In the genomic region with DNA sequence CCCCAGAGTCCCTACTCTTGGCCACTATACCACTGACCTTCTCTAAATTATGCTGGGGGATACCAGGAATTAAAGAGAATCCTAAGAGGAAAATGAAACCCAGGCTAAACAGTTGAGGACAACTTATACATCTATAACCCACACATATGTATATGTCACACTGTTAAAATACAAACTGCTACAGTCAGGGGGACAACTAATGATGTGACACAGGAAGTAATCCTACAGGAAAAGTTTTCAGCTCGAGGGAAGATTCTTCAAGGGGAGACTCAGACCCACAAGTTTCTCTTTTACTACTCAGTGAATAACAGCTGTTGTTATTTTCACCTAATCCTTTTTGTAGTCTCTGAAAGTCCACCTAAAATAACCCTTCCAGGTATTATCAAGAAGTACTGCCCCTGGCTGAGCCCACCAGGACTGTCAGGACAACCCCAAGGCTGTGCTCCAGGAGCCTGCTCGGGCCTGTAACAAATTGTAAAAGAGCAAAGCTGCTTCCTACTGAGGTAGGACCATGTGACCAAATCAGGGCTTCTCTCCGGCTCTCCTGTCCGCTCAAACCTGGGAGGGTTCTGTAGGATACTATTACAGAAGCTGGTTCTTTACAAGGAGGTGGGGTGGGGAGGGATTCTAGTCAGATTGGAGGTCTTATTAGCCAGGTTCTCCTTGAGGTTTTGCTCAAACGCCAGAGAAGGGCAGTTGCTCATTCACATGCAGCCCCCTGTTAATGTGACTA, we compare ENCODE assay signal across 20 cellular contexts.
DNase-seq lines count a peak whose midpoint lies in the region; ATAC-seq and TF ChIP-seq lines count a peak whose summit lies in the region.
"Had no signal": no experiment of that assay in that cellular context is flagged by ENCODE, and none has a peak within 500 bp of the region (broad histone marks: within the 10 kb centered on the region; RNA-seq: fewer than 3 reads in every experiment).

No MANE protein-coding gene starts in this region.

- H3K4me3 Mint-ChIP-seq in neural progenitor cell: no peak overlapping the region
- H3K4me3 Mint-ChIP-seq: CD4-positive, alpha-beta T cell had no signal

- no peaks in the 10 kb centered on the region for H3K9me3 ChIP-seq in mammary epithelial cell (replicated peaks; ENCODE audit: insufficient read depth, low read length)
- H3K9me3 ChIP-seq in neural progenitor cell (ENCODE audit: low read depth): no peaks in the 10 kb centered on the region
- H3K9me3 ChIP-seq: BE2C, Peyer's patch had no signal

- H3K27ac Mint-ChIP-seq in neural progenitor cell: peak overlapping the region; percentile 65
- H3K27ac Mint-ChIP-seq: CD4-positive, alpha-beta T cell had no signal

- DNase-seq in NCI-H82 (lab: John Stamatoyannopoulos, UW) (peak; percentile 12), NCI-H82 treated with DMSO at 0.1 percent for 48 hours (lab: John Stamatoyannopoulos, UW; ENCODE audit: unreplicated experiment) (no peak), OCI-M1 (lab: John Stamatoyannopoulos, UW) (peak; percentile 14), mammary epithelial cell (no peak), neural progenitor cell (ENCODE audit: low spot score) (peak; percentile 32), coronary artery (ENCODE audit: low spot score) (no peak), left lobe of liver (ENCODE audit: low spot score) (no peak)
- DNase-seq: 8988T; BE2C; CD4-positive, alpha-beta T cell; DMS79; NCI-H1048; NCI-H146; NCI-H2081 treated with DMSO at 0.1 percent for 48 hours; NCI-H510A; NCI-H774; Peyer's patch; Right ventricle myocardium superior had no signal

- ATAC-seq in GM21528 (IDR thresholded peaks at IDR 0.05; ENCODE audit: low FRiP score, unreplicated experiment): no peak
- ATAC-seq in left lobe of liver: no peak

- H3K9me3 Mint-ChIP-seq in neural progenitor cell: peaks cover 5% of the 10 kb centered on the region
- H3K9me3 Mint-ChIP-seq: CD4-positive, alpha-beta T cell had no signal

- no peak overlapping the region for H3K4me3 ChIP-seq in mammary epithelial cell (replicated peaks in 1 of 3; ENCODE audit: insufficient read depth in 1 of 3, low read depth in 2 of 3, low read length in 3 of 3)
- H3K4me3 ChIP-seq in neural progenitor cell: no peak overlapping the region
- H3K4me3 ChIP-seq in coronary artery: no peak overlapping the region
- H3K4me3 ChIP-seq: Peyer's patch, SK-N-MC had no signal

- no peak overlapping the region for H3K27ac ChIP-seq in mammary epithelial cell (ENCODE audit: insufficient read depth, low read depth, low read length)
- no peak overlapping the region for H3K27ac ChIP-seq in neural progenitor cell
- no peak overlapping the region for H3K27ac ChIP-seq in coronary artery
- H3K27ac ChIP-seq: Peyer's patch, SK-N-MC had no signal

- H3K79me2 ChIP-seq in mammary epithelial cell (ENCODE audit: insufficient read depth, low read length) (peaks cover 64% of the 10 kb centered on the region), neural progenitor cell (ENCODE audit: low read depth) (no peaks in the 10 kb centered on the region)

- BruUV-seq in mammary epithelial cell (replicated peaks; lab: Mats Ljungman, UMichigan): no TSS peak

- no peaks in the 10 kb centered on the region for H3K36me3 ChIP-seq in mammary epithelial cell (ENCODE audit: insufficient read depth, low read length)
- H3K36me3 ChIP-seq in neural progenitor cell: no peaks in the 10 kb centered on the region
- H3K36me3 ChIP-seq: BE2C, Peyer's patch had no signal

- peaks cover 47% of the 10 kb centered on the region for H3K4me1 Mint-ChIP-seq in neural progenitor cell

- H3K27me3 ChIP-seq in mammary epithelial cell (ENCODE audit: insufficient read depth, low read length) (no peaks in the 10 kb centered on the region), neural progenitor cell (no peaks in the 10 kb centered on the region)
- H3K27me3 ChIP-seq: BE2C, Peyer's patch had no signal

- CTCF ChIA-PET in mammary epithelial cell (lab: Charles Lee; ENCODE audit: low non-redundant PET): no interaction called here

- no peaks in the 10 kb centered on the region for H4K20me1 ChIP-seq in mammary epithelial cell (ENCODE audit: insufficient read depth, low read length)
- H4K20me1 ChIP-seq in neural progenitor cell (ENCODE audit: low read depth): peaks cover 4% of the 10 kb centered on the region

- H3K4me2 ChIP-seq in mammary epithelial cell (ENCODE audit: insufficient read depth, low read depth, low read length): no peak overlapping the region
- H3K4me2 ChIP-seq in neural progenitor cell: peak overlapping the region; percentile 43

- dilution Hi-C loops in mammary epithelial cell (cut with HindIII; ENCODE audit: low sequenced_read_pairs): loop anchor here (10.0 kb wide), 1 partner anchor 57 kb away; no protein-coding TSS in a partner anchor

- peaks cover 5% of the 10 kb centered on the region for H3K27me3 Mint-ChIP-seq in neural progenitor cell (ENCODE audit: insufficient read depth, low read depth)
- H3K27me3 Mint-ChIP-seq: CD4-positive, alpha-beta T cell had no signal

- peaks cover 11% of the 10 kb centered on the region for H3F3A ChIP-seq in neural progenitor cell (ENCODE audit: low read depth)

- H3K4me1 ChIP-seq in mammary epithelial cell (ENCODE audit: insufficient read depth, low read length) (peaks cover 17% of the 10 kb centered on the region), neural progenitor cell (peaks cover 23% of the 10 kb centered on the region)
- H3K4me1 ChIP-seq: BE2C, Peyer's patch had no signal

- intact Hi-C loops in mammary epithelial cell (cut with micrococcal nuclease): no loop called here

- in situ Hi-C loops in mammary epithelial cell (cut with MboI; ENCODE audit: low sequenced_read_pairs in 2 of 2): no loop called here

- 72% methylated on average over 5 of the region's 5 CpGs for WGBS in mammary epithelial cell (ENCODE audit: low coverage, missing lambda C conversion rate)

- peak overlapping the region; percentile 46 for H2AFZ ChIP-seq in mammary epithelial cell (ENCODE audit: low read depth, low read length)
- no peak overlapping the region for H2AFZ ChIP-seq in neural progenitor cell (replicated peaks)

- peaks cover 30% of the 10 kb centered on the region for H3K36me3 Mint-ChIP-seq in neural progenitor cell

- H3K9ac ChIP-seq in mammary epithelial cell (ENCODE audit: insufficient read depth, low read length) (no peak overlapping the region), neural progenitor cell (no peak overlapping the region)

- TF ChIP-seq CTCF in mammary epithelial cell (conservative IDR thresholded peaks at IDR 0.05 in 1 of 2, IDR thresholded peaks at IDR 0.05 in 1 of 2; ENCODE audit: extremely low read depth in 1 of 2, insufficient read depth in 1 of 2, low read depth in 1 of 2, low read length in 2 of 2) (no peak), neural progenitor cell (IDR thresholded peaks at IDR 0.05) (no peak), coronary artery (IDR thresholded peaks at IDR 0.05) (no peak)

Comparison
In these comparisons a context has a peak if more than half of its experiments do, and no peak if none do; other contexts are left out.
1. DNase-seq: peak in NCI-H82 (single experiment), OCI-M1 (single experiment) and neural progenitor cell (single experiment); none in NCI-H82 treated with DMSO at 0.1 percent for 48 hours (single experiment), mammary epithelial cell (single experiment), coronary artery (single experiment) and left lobe of liver (single experiment).